In the genomic region with DNA sequence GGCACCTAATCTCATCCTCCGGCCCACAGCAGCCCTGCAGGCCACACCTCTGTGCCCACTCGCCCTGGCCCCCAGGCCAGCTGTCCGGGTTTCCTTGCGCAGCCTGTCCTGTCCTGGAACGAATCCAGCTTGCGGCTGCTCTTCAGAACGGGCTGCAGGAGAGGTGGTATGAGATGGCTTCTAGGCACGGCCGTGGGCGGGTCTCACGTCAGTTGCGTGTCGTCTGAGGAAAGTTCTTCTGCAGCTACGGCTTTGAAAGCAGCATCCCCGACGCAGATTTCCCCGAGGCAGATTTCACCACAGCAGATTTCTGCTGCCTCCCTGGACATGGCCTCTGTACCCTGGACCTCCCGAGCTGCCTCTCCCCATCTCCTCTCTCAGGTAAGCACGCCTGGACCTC, we compare ENCODE assay signal across 34 cellular contexts. TPM values are rescaled to one million over a fixed set of nuclear protein-coding genes. Genes with fewer than 3 reads are reported as not detected.
"Had no signal": no experiment of that assay in that cellular context is flagged by ENCODE, and none has a peak within 500 bp of the region (broad histone marks: within the 10 kb centered on the region; RNA-seq: fewer than 3 reads in every experiment).

No MANE protein-coding gene starts in this region.

- H3K36me3 Mint-ChIP-seq: naive B cell; natural killer cell treated with Interleukin-12 subunit alpha and Interleukin-12 subunit beta and Interleukin-15 and Interleukin-18, amount 100 ng/mL, for 72 hours had no signal

- ATAC-seq: heart right ventricle; left cardiac atrium; left lung; mucosa of descending colon; natural killer cell treated with Interleukin-12 subunit alpha and Interleukin-12 subunit beta and Interleukin-15 and Interleukin-18, amount 100 ng/mL, for 72 hours; stimulated activated memory B cell treated with anti-CD40 and anti-IgM and Interleukin-4, amounts not matched to agents 10 μg/mL and 1 μg/mL and 100 μg/mL, for 72 hours had no signal

- H3K4me3 Mint-ChIP-seq: dendritic cell treated with granulocyte-macrophage colony-stimulating factor and Interleukin-4, amounts not matched to agents 40 ng/mL and 50 ng/mL, for 4 days; endodermal cell; mesothelial cell of epicardium; naive B cell; natural killer cell treated with Interleukin-12 subunit alpha and Interleukin-12 subunit beta and Interleukin-15 and Interleukin-18, amount 100 ng/mL, for 72 hours; neural crest cell; stimulated activated memory B cell treated with anti-CD40 and anti-IgM and Interleukin-4, amounts not matched to agents 10 μg/mL and 1 μg/mL and 100 μg/mL, for 72 hours; stimulated activated naive CD8-positive, alpha-beta T cell treated with anti-CD3 and anti-CD28 coated beads, Interleukin-15, Interleukin-2, amounts not matched to agents 100 ng/mL and 50 ng/mL, for 24 hours had no signal

- H3K36me3 ChIP-seq: colonic mucosa had no signal

- H3K27ac ChIP-seq: colonic mucosa, esophagus squamous epithelium, heart right ventricle, left lung, prostate gland, right atrium auricular region, skin epidermis, thoracic aorta, tibial nerve, upper lobe of left lung had no signal

- H3K27me3 ChIP-seq: colonic mucosa, esophagus squamous epithelium, heart right ventricle, left lung, right atrium auricular region, spleen, tibial nerve, upper lobe of left lung had no signal

- H3K27ac Mint-ChIP-seq: dendritic cell treated with granulocyte-macrophage colony-stimulating factor and Interleukin-4, amounts not matched to agents 40 ng/mL and 50 ng/mL, for 4 days; endodermal cell; mesothelial cell of epicardium; naive B cell; natural killer cell treated with Interleukin-12 subunit alpha and Interleukin-12 subunit beta and Interleukin-15 and Interleukin-18, amount 100 ng/mL, for 72 hours; stimulated activated memory B cell treated with anti-CD40 and anti-IgM and Interleukin-4, amounts not matched to agents 10 μg/mL and 1 μg/mL and 100 μg/mL, for 72 hours; stimulated activated naive CD8-positive, alpha-beta T cell treated with anti-CD3 and anti-CD28 coated beads, Interleukin-15, Interleukin-2, amounts not matched to agents 100 ng/mL and 50 ng/mL, for 24 hours had no signal

- DNase-seq: colonic mucosa; effector CD8-positive, alpha-beta T cell; endodermal cell; esophagus squamous epithelium; foreskin melanocyte; glutamatergic neuron; hippocampal formation; left cardiac atrium; left lung; mesenchymal stem cell; mucosa of descending colon; naive B cell; nucleus accumbens; stimulated activated CD4-positive, alpha-beta T cell treated with anti-CD3 and anti-CD28 coated beads, Interleukin-4, amount 100 ng/mL, for 4 hours had no signal

- H3K9me3 ChIP-seq: colonic mucosa, esophagus squamous epithelium, heart right ventricle, left lung, mucosa of descending colon, prostate gland, right atrium auricular region, spleen, thoracic aorta, tibial nerve, upper lobe of left lung had no signal

- H3K4me1 ChIP-seq: colonic mucosa, esophagus squamous epithelium, prostate gland, right atrium auricular region, tibial nerve, upper lobe of left lung had no signal

- H3K4me3 ChIP-seq: colonic mucosa, esophagus squamous epithelium, heart right ventricle, left lung, mucosa of descending colon, prostate gland, right atrium auricular region, skin epidermis, spleen, thoracic aorta, tibial nerve, upper lobe of left lung had no signal

- H3K9me3 Mint-ChIP-seq: dendritic cell treated with granulocyte-macrophage colony-stimulating factor and Interleukin-4, amounts not matched to agents 40 ng/mL and 50 ng/mL, for 4 days; endodermal cell; mesothelial cell of epicardium; naive B cell; natural killer cell treated with Interleukin-12 subunit alpha and Interleukin-12 subunit beta and Interleukin-15 and Interleukin-18, amount 100 ng/mL, for 72 hours; neural crest cell; stimulated activated memory B cell treated with anti-CD40 and anti-IgM and Interleukin-4, amounts not matched to agents 10 μg/mL and 1 μg/mL and 100 μg/mL, for 72 hours; stimulated activated naive CD8-positive, alpha-beta T cell treated with anti-CD3 and anti-CD28 coated beads, Interleukin-15, Interleukin-2, amounts not matched to agents 100 ng/mL and 50 ng/mL, for 24 hours had no signal

- H3K4me1 Mint-ChIP-seq: endodermal cell, mesothelial cell of epicardium, neural crest cell had no signal

- H3K27me3 Mint-ChIP-seq: dendritic cell treated with granulocyte-macrophage colony-stimulating factor and Interleukin-4, amounts not matched to agents 40 ng/mL and 50 ng/mL, for 4 days; naive B cell; natural killer cell treated with Interleukin-12 subunit alpha and Interleukin-12 subunit beta and Interleukin-15 and Interleukin-18, amount 100 ng/mL, for 72 hours; stimulated activated memory B cell treated with anti-CD40 and anti-IgM and Interleukin-4, amounts not matched to agents 10 μg/mL and 1 μg/mL and 100 μg/mL, for 72 hours; stimulated activated naive CD8-positive, alpha-beta T cell treated with anti-CD3 and anti-CD28 coated beads, Interleukin-15, Interleukin-2, amounts not matched to agents 100 ng/mL and 50 ng/mL, for 24 hours had no signal

RNA-seq across cellular contexts. Expression of gene PABPN1L, which starts 27.9 kb away (rescaled TPM):
- total RNA-seq: colonic mucosa; endodermal cell; endothelial cell of umbilical vein; epithelial cell of proximal tubule; esophagus squamous epithelium; kidney epithelial cell; left cardiac atrium; left lung; lower leg skin; lung microvascular endothelial cell; mucosa of descending colon; natural killer cell treated with Interleukin-12 subunit alpha and Interleukin-12 subunit beta and Interleukin-15 and Interleukin-18, amount 100 ng/mL, for 72 hours; neural crest cell; osteocyte; right atrium auricular region; thoracic aorta; tibial nerve had no signal
